In genomic region chr6:90369024-90369519, GRCh38 we compare ENCODE assay signal across 8 cellular contexts.
DNase-seq lines count a peak whose midpoint lies in the region; ATAC-seq and TF ChIP-seq lines count a peak whose summit lies in the region.

No MANE protein-coding gene starts in this region.

- H3K4me3 ChIP-seq in MM.1S (ENCODE audit: low read length) (peak overlapping the region; percentile 6; the same call in 1 of the 2 replicates), adrenal gland (no peak overlapping the region), skeletal muscle tissue (ENCODE audit: low read length in 3 of 3) (peak overlapping the region in 1 of 3 donors; percentile 10)

- peak overlapping the region; percentile 57 for H3K4me2 ChIP-seq in MM.1S (ENCODE audit: low read depth, low read length)

- H3K9me2 ChIP-seq in MM.1S (replicated peaks; ENCODE audit: insufficient read depth, low read length): no peaks in the 10 kb centered on the region

- 0 out of 2 replicates have a peak overlapping the region, but pooled peaks have one; percentile 11 for H2AFZ ChIP-seq in MM.1S (ENCODE audit: low read length)

- 15 to 24% (median 20%) methylated on average over 9 of the region's 9 CpGs for WGBS in adrenal gland, 4 donors

- H3K27me3 ChIP-seq in MM.1S (replicated peaks; ENCODE audit: insufficient read depth, low read length): no peaks in the 10 kb centered on the region
- no peaks in the 10 kb centered on the region for H3K27me3 ChIP-seq in adrenal gland
- no peaks in the 10 kb centered on the region for H3K27me3 ChIP-seq in skeletal muscle tissue (ENCODE audit: control insufficient read depth in 3 of 3, insufficient read depth in 3 of 3, low read length in 3 of 3)

- no peaks in the 10 kb centered on the region for H4K20me1 ChIP-seq in MM.1S (ENCODE audit: insufficient read depth, low read length)

- H3K9ac ChIP-seq in MM.1S (ENCODE audit: low read length) (peak overlapping the region; percentile 38), skeletal muscle tissue (ENCODE audit: low read depth in 1 of 3, low read length in 3 of 3) (no peak overlapping the region)

- peaks cover 15% of the 10 kb centered on the region for H3F3A ChIP-seq in MM.1S (ENCODE audit: insufficient read depth, low read length)

- peak in 1 of 2 donors; percentile 34 for TF ChIP-seq POLR2A in adrenal gland (IDR thresholded peaks at IDR 0.05)

- H3K36me3 ChIP-seq in MM.1S (replicated peaks; ENCODE audit: insufficient read depth, low read length): no peaks in the 10 kb centered on the region
- H3K36me3 ChIP-seq in adrenal gland (replicated peaks in 1 of 2): no peaks in the 10 kb centered on the region
- no peaks in the 10 kb centered on the region for H3K36me3 ChIP-seq in skeletal muscle tissue (ENCODE audit: control insufficient read depth in 3 of 3, insufficient read depth in 3 of 3, low read length in 3 of 3)

- DNase-seq in stimulated activated CD4-positive, alpha-beta T cell treated with anti-CD3 and anti-CD28 coated beads, Interleukin-15, amount 100 ng/mL, for 24 hours: peak; percentile 18
- DNase-seq in stimulated activated CD4-positive, alpha-beta T cell treated with anti-CD3 and anti-CD28 coated beads, Interleukin-2, amount 100 ng/mL, for 24 hours: no peak
- DNase-seq in MM.1S (peak; percentile 97), adrenal gland (peak; percentile 65 to 87 (median 79)), iPS DF 19.7 (ENCODE audit: low read depth, low spot score) (peak; percentile 93), NCI-H2227 treated with DMSO at 0.1 percent for 48 hours (lab: John Stamatoyannopoulos, UW) (no peak)

- no peak for TF ChIP-seq CTCF in MM.1S (IDR thresholded peaks at IDR 0.05; ENCODE audit: low read length)
- no peak for TF ChIP-seq CTCF in adrenal gland (IDR thresholded peaks at IDR 0.05)

- ATAC-seq in HG02571 (IDR thresholded peaks at IDR 0.05; ENCODE audit: unreplicated experiment): peak; percentile 99

- H3K27ac ChIP-seq in MM.1S (ENCODE audit: low read length) (peak overlapping the region; percentile 86), adrenal gland (peak overlapping the region; percentile 18 to 81 (median 35)), skeletal muscle tissue (ENCODE audit: low read depth, low read length) (peak overlapping the region; percentile 58)

- intact Hi-C loops in adrenal gland (cut with DNase I): no loop called here

- H3K4me1 ChIP-seq in MM.1S (ENCODE audit: low read length) (peaks cover 22% of the 10 kb centered on the region), adrenal gland (replicated peaks in 1 of 2) (peaks cover 4 to 5% of the 10 kb centered on the region in 2 donors), skeletal muscle tissue (ENCODE audit: control insufficient read depth in 3 of 3, insufficient read depth in 3 of 3, low read length in 3 of 3) (peaks cover 5 to 9% (median 7%) of the 10 kb centered on the region in 3 donors)

- H3K9me3 ChIP-seq in MM.1S (replicated peaks; ENCODE audit: insufficient read depth, low read length) (no peaks in the 10 kb centered on the region), adrenal gland (replicated peaks in 1 of 3) (no peaks in the 10 kb centered on the region), skeletal muscle tissue (ENCODE audit: control insufficient read depth in 3 of 3, low read length in 3 of 3) (no peaks in the 10 kb centered on the region)

- no peaks in the 10 kb centered on the region for H3K79me2 ChIP-seq in MM.1S (ENCODE audit: low read length)

Comparison
In these comparisons a context has a peak if more than half of its experiments do, and no peak if none do; other contexts are left out.
1. DNase-seq: peak in stimulated activated CD4-positive, alpha-beta T cell treated with anti-CD3 and anti-CD28 coated beads, Interleukin-15, amount 100 ng/mL, for 24 hours (single experiment), MM.1S (single experiment), adrenal gland (7 of 7) and iPS DF 19.7 (single experiment); none in stimulated activated CD4-positive, alpha-beta T cell treated with anti-CD3 and anti-CD28 coated beads, Interleukin-2, amount 100 ng/mL, for 24 hours (0 of 2) and NCI-H2227 treated with DMSO at 0.1 percent for 48 hours (single experiment).
2. H3K27ac ChIP-seq: peak in every context shown above with its lines; median percentile 86 in MM.1S; 58 in skeletal muscle tissue; 35 in adrenal gland.